Comparison of ENCODE assay signal across 8 cellular contexts in genomic region chr13:50810998-50811397, GRCh38. TPM values are rescaled to one million over a fixed set of nuclear protein-coding genes. Genes with fewer than 3 reads are reported as not detected.
DNase-seq lines count a peak whose midpoint lies in the region; ATAC-seq and TF ChIP-seq lines count a peak whose summit lies in the region.

No MANE protein-coding gene starts in this region.

- POLR2A ChIA-PET in CD4-positive, alpha-beta T cell (lab: Charles Lee) = no interaction called here

- H4K20me1 ChIP-seq in BLaER1 treated with 17β-estradiol and CSF1 and Interleukin-3, amounts not matched to agents 10 nM and 100 nM = no peaks in the 10 kb centered on the region

- no peaks in the 10 kb centered on the region for H3K4me1 Mint-ChIP-seq in CD4-positive, alpha-beta T cell (ENCODE audit: low read depth)
- peaks cover 3% of the 10 kb centered on the region for H3K4me1 Mint-ChIP-seq in activated T-cell treated with anti-CD3 and anti-CD28 coated beads, Interleukin-2, amount 50 U/mL, for 24 hours (ENCODE audit: low read depth)

- DNase-seq in NOMO-1 (lab: John Stamatoyannopoulos, UW; ENCODE audit: unreplicated experiment in 2 of 2) = peak; percentile 86 to 97
- no peak for DNase-seq in CD4-positive, alpha-beta T cell
- no peak for DNase-seq in activated T-cell treated with anti-CD3 and anti-CD28 coated beads, Interleukin-2, amount 50 U/mL, for 24 hours
- DNase-seq in NCI-H2081 (lab: John Stamatoyannopoulos, UW) = no peak
- no peak for DNase-seq in H7

- no peaks in the 10 kb centered on the region for H3K36me3 Mint-ChIP-seq in CD4-positive, alpha-beta T cell (ENCODE audit: low read depth)
- H3K36me3 Mint-ChIP-seq in activated T-cell treated with anti-CD3 and anti-CD28 coated beads, Interleukin-2, amount 50 U/mL, for 24 hours (ENCODE audit: low read depth) = no peaks in the 10 kb centered on the region

- H3K27me3 Mint-ChIP-seq in CD4-positive, alpha-beta T cell = no peaks in the 10 kb centered on the region
- no peaks in the 10 kb centered on the region for H3K27me3 Mint-ChIP-seq in activated T-cell treated with anti-CD3 and anti-CD28 coated beads, Interleukin-2, amount 50 U/mL, for 24 hours

- H3K4me2 ChIP-seq in BLaER1 treated with 17β-estradiol and CSF1 and Interleukin-3, amounts not matched to agents 10 nM and 100 nM = peak overlapping the region; percentile 68 to 93 (median 79)

- peaks cover 0 to 9% (median 0%) of the 10 kb centered on the region in 11 experiments; a peak in 7 of 22 replicates for H3K9me3 ChIP-seq in BLaER1 treated with 17β-estradiol and CSF1 and Interleukin-3, amounts not matched to agents 10 nM and 100 nM (replicated peaks in 1 of 11)
- H3K9me3 ChIP-seq in CD4-positive, alpha-beta T cell (ENCODE audit: control insufficient read depth, low read length) = no peaks in the 10 kb centered on the region

- peak overlapping the region in 8 of 11 experiments; percentile 48 to 72 (median 59); a peak in 12 of 22 replicates for H3K9ac ChIP-seq in BLaER1 treated with 17β-estradiol and CSF1 and Interleukin-3, amounts not matched to agents 10 nM and 100 nM

- H3K4me3 Mint-ChIP-seq in CD4-positive, alpha-beta T cell = no peak overlapping the region
- no peak overlapping the region for H3K4me3 Mint-ChIP-seq in activated T-cell treated with anti-CD3 and anti-CD28 coated beads, Interleukin-2, amount 50 U/mL, for 24 hours

- CTCF ChIA-PET in CD4-positive, alpha-beta T cell (lab: Charles Lee) = no interaction called here

- ATAC-seq in GM19328 (IDR thresholded peaks at IDR 0.05; ENCODE audit: unreplicated experiment) (peak; percentile 91), HG02981 (IDR thresholded peaks at IDR 0.05; ENCODE audit: unreplicated experiment) (peak; percentile 90)
- ATAC-seq in CD4-positive, alpha-beta T cell (ENCODE audit: poor library complexity) = no peak

- H3K27ac Mint-ChIP-seq in CD4-positive, alpha-beta T cell = no peak overlapping the region
- H3K27ac Mint-ChIP-seq in activated T-cell treated with anti-CD3 and anti-CD28 coated beads, Interleukin-2, amount 50 U/mL, for 24 hours = no peak overlapping the region

- no peaks in the 10 kb centered on the region for H3K27me3 ChIP-seq in BLaER1 treated with 17β-estradiol and CSF1 and Interleukin-3, amounts not matched to agents 10 nM and 100 nM
- no peaks in the 10 kb centered on the region for H3K27me3 ChIP-seq in CD4-positive, alpha-beta T cell (ENCODE audit: control insufficient read depth, insufficient read depth, low read length)
- H3K27me3 ChIP-seq in H7 (ENCODE audit: control insufficient read depth, insufficient read depth, low read length) = no peaks in the 10 kb centered on the region

- intact Hi-C loops in CD4-positive, alpha-beta T cell (cut with DNase I, micrococcal nuclease) = no loop called here

- peak overlapping the region in 7 of 10 experiments; percentile 26 to 57 (median 43); a peak in 9 of 20 replicates for H3K4me3 ChIP-seq in BLaER1 treated with 17β-estradiol and CSF1 and Interleukin-3, amounts not matched to agents 10 nM and 100 nM
- no peak overlapping the region for H3K4me3 ChIP-seq in H7 (ENCODE audit: insufficient read depth, low read depth, low read length)

- TF ChIP-seq CTCF in CD4-positive, alpha-beta T cell (IDR thresholded peaks at IDR 0.05) = no peak

- H3K4me1 ChIP-seq in BLaER1 treated with 17β-estradiol and CSF1 and Interleukin-3, amounts not matched to agents 10 nM and 100 nM = peaks cover 33 to 55% (median 53%) of the 10 kb centered on the region in 10 experiments

- no peaks in the 10 kb centered on the region for H3K9me3 Mint-ChIP-seq in CD4-positive, alpha-beta T cell
- H3K9me3 Mint-ChIP-seq in activated T-cell treated with anti-CD3 and anti-CD28 coated beads, Interleukin-2, amount 50 U/mL, for 24 hours = no peaks in the 10 kb centered on the region

- peaks cover 0 to 7% (median 0%) of the 10 kb centered on the region in 11 experiments; a peak in 5 of 22 replicates for H3K36me3 ChIP-seq in BLaER1 treated with 17β-estradiol and CSF1 and Interleukin-3, amounts not matched to agents 10 nM and 100 nM
- no peaks in the 10 kb centered on the region for H3K36me3 ChIP-seq in H7 (replicated peaks; ENCODE audit: control insufficient read depth, insufficient read depth, low read length)

- H3K27ac ChIP-seq in BLaER1 treated with 17β-estradiol and CSF1 and Interleukin-3, amounts not matched to agents 10 nM and 100 nM = peak overlapping the region in 9 of 11 experiments; percentile 38 to 78 (median 70); a peak in 17 of 22 replicates
- H3K27ac ChIP-seq in CD4-positive, alpha-beta T cell (ENCODE audit: low read depth, low read length) = no peak overlapping the region

RNA-seq across cellular contexts. Expression of gene DLEU7, which starts 32.5 kb away (rescaled TPM):
- not detected for total RNA-seq in CD4-positive, alpha-beta T cell
- total RNA-seq in H7 (2014; rRNA removed; shearing (Covaris generic)) = 1.7 and 4.6 TPM in 2 replicates

Comparison
In these comparisons a context has a peak if more than half of its experiments do, and no peak if none do; other contexts are left out.
1. DNase-seq: peak in NOMO-1 (2 of 2); none in CD4-positive, alpha-beta T cell (0 of 10), activated T-cell treated with anti-CD3 and anti-CD28 coated beads, Interleukin-2, amount 50 U/mL, for 24 hours (single experiment), NCI-H2081 (0 of 2) and H7 (single experiment).